In genomic region chr21:28521932-28522826, GRCh38 we compare ENCODE assay signal across 8 cellular contexts.
DNase-seq lines count a peak whose midpoint lies in the region; ATAC-seq, FAIRE-seq and TF ChIP-seq lines count a peak whose summit lies in the region.

No MANE protein-coding gene starts in this region.

- no peaks in the 10 kb centered on the region for H4K20me1 ChIP-seq in KMS-11 (ENCODE audit: insufficient read depth)

- no peak overlapping the region for H3K4me2 ChIP-seq in KMS-11

- H3K79me2 ChIP-seq in KMS-11 (ENCODE audit: insufficient read depth, low read depth): no peaks in the 10 kb centered on the region

- H3K27ac ChIP-seq in KMS-11: no peak overlapping the region
- H3K27ac ChIP-seq in naive thymus-derived CD4-positive, alpha-beta T cell (ENCODE audit: low read depth, low read length): no peak overlapping the region

- H3K27ac Mint-ChIP-seq in naive thymus-derived CD4-positive, alpha-beta T cell: no peak overlapping the region
- no peak overlapping the region for H3K27ac Mint-ChIP-seq in activated T-helper 2 cell treated with anti-CD3 and anti-CD28 coated beads, Interferon-gamma antibody, Interleukin-2, Interleukin-4, amounts not matched to agents 10 μg/mL and 5 μg/mL and 100 μg/mL, durations not matched to agents 14 hours and 24 hours and 36 hours

- H3K4me1 Mint-ChIP-seq in naive thymus-derived CD4-positive, alpha-beta T cell: peaks cover 0 to 5% (median 0%) of the 10 kb centered on the region in 7 donors
- H3K4me1 Mint-ChIP-seq in activated T-helper 2 cell treated with anti-CD3 and anti-CD28 coated beads, Interferon-gamma antibody, Interleukin-2, Interleukin-4, amounts not matched to agents 10 μg/mL and 5 μg/mL and 100 μg/mL, durations not matched to agents 14 hours and 24 hours and 36 hours (ENCODE audit: low read depth): no peaks in the 10 kb centered on the region

- intact Hi-C loops in naive thymus-derived CD4-positive, alpha-beta T cell (cut with micrococcal nuclease): no loop called here
- intact Hi-C loops in activated T-helper 2 cell treated with anti-CD3 and anti-CD28 coated beads, Interferon-gamma antibody, Interleukin-2, Interleukin-4, amounts not matched to agents 10 μg/mL and 5 μg/mL and 100 μg/mL, durations not matched to agents 14 hours and 24 hours and 36 hours (cut with micrococcal nuclease): no loop called here

- DNase-seq in dermis microvascular lymphatic vessel endothelial cell (ENCODE audit: low read depth in 2 of 2): peak; percentile 84 to 92
- DNase-seq in naive thymus-derived CD4-positive, alpha-beta T cell: no peak
- no peak for DNase-seq in activated T-helper 2 cell treated with anti-CD3 and anti-CD28 coated beads, Interferon-gamma antibody, Interleukin-2, Interleukin-4, amounts not matched to agents 10 μg/mL and 5 μg/mL and 100 μg/mL, durations not matched to agents 14 hours and 24 hours and 36 hours (ENCODE audit: low spot score)
- DNase-seq in NCI-H1694 (lab: John Stamatoyannopoulos, UW): no peak
- no peak for DNase-seq in NCI-H345 treated with DMSO at 0.1 percent for 48 hours (lab: John Stamatoyannopoulos, UW; ENCODE audit: unreplicated experiment)

- no peaks in the 10 kb centered on the region for H3K9me3 ChIP-seq in naive thymus-derived CD4-positive, alpha-beta T cell (ENCODE audit: control insufficient read depth in 2 of 3, low read length in 3 of 3)

- peak; percentile 54 for ATAC-seq in naive thymus-derived CD4-positive, alpha-beta T cell
- no peak for ATAC-seq in HG03457 (IDR thresholded peaks at IDR 0.05; ENCODE audit: unreplicated experiment)

- no peak overlapping the region for H3K4me3 Mint-ChIP-seq in naive thymus-derived CD4-positive, alpha-beta T cell
- H3K4me3 Mint-ChIP-seq in activated T-helper 2 cell treated with anti-CD3 and anti-CD28 coated beads, Interferon-gamma antibody, Interleukin-2, Interleukin-4, amounts not matched to agents 10 μg/mL and 5 μg/mL and 100 μg/mL, durations not matched to agents 14 hours and 24 hours and 36 hours (ENCODE audit: low read depth): no peak overlapping the region

- peaks cover 6% of the 10 kb centered on the region for H3K4me1 ChIP-seq in KMS-11 (ENCODE audit: low read depth, poor library complexity, severe bottlenecking)
- no peaks in the 10 kb centered on the region for H3K4me1 ChIP-seq in naive thymus-derived CD4-positive, alpha-beta T cell (ENCODE audit: control insufficient read depth in 2 of 2, insufficient read depth in 2 of 2, low read length in 2 of 2)

- TF ChIP-seq CTCF in KMS-11 (conservative IDR thresholded peaks at IDR 0.05; ENCODE audit: low read depth, low read length): peak; percentile 70

- H3K36me3 ChIP-seq in KMS-11 (ENCODE audit: insufficient read depth): no peaks in the 10 kb centered on the region
- no peaks in the 10 kb centered on the region for H3K36me3 ChIP-seq in naive thymus-derived CD4-positive, alpha-beta T cell (ENCODE audit: control insufficient read depth in 2 of 3, insufficient read depth in 3 of 3, low read length in 3 of 3)

- H3K36me3 Mint-ChIP-seq in naive thymus-derived CD4-positive, alpha-beta T cell: no peaks in the 10 kb centered on the region
- H3K36me3 Mint-ChIP-seq in activated T-helper 2 cell treated with anti-CD3 and anti-CD28 coated beads, Interferon-gamma antibody, Interleukin-2, Interleukin-4, amounts not matched to agents 10 μg/mL and 5 μg/mL and 100 μg/mL, durations not matched to agents 14 hours and 24 hours and 36 hours (ENCODE audit: low read depth): no peaks in the 10 kb centered on the region

- H3K27me3 Mint-ChIP-seq in naive thymus-derived CD4-positive, alpha-beta T cell: peaks cover 0 to 9% (median 2%) of the 10 kb centered on the region in 5 donors
- peaks cover 4% of the 10 kb centered on the region for H3K27me3 Mint-ChIP-seq in activated T-helper 2 cell treated with anti-CD3 and anti-CD28 coated beads, Interferon-gamma antibody, Interleukin-2, Interleukin-4, amounts not matched to agents 10 μg/mL and 5 μg/mL and 100 μg/mL, durations not matched to agents 14 hours and 24 hours and 36 hours (ENCODE audit: low read depth)

- no peak overlapping the region for H3K9ac ChIP-seq in KMS-11

- no peak overlapping the region for H3K4me3 ChIP-seq in KMS-11 (IDR thresholded peaks at IDR 0.05; ENCODE audit: insufficient read depth, low read depth, low read length)
- no peak overlapping the region for H3K4me3 ChIP-seq in naive thymus-derived CD4-positive, alpha-beta T cell (ENCODE audit: low read length)

- POLR2A ChIA-PET in naive thymus-derived CD4-positive, alpha-beta T cell (lab: Charles Lee): no interaction called here

- no peaks in the 10 kb centered on the region for H3K27me3 ChIP-seq in KMS-11 (ENCODE audit: insufficient read depth, low read depth)
- no peaks in the 10 kb centered on the region for H3K27me3 ChIP-seq in naive thymus-derived CD4-positive, alpha-beta T cell (ENCODE audit: control insufficient read depth in 2 of 2, insufficient read depth in 2 of 2, low read length in 2 of 2)

- H2AFZ ChIP-seq in KMS-11 (ENCODE audit: low read depth): no peak overlapping the region

- peak; percentile 25 for FAIRE-seq in G401.6 (lab: Jason Lieb, UNC)

- H3K9me3 Mint-ChIP-seq in naive thymus-derived CD4-positive, alpha-beta T cell: no peaks in the 10 kb centered on the region
- no peaks in the 10 kb centered on the region for H3K9me3 Mint-ChIP-seq in activated T-helper 2 cell treated with anti-CD3 and anti-CD28 coated beads, Interferon-gamma antibody, Interleukin-2, Interleukin-4, amounts not matched to agents 10 μg/mL and 5 μg/mL and 100 μg/mL, durations not matched to agents 14 hours and 24 hours and 36 hours

- CTCF ChIA-PET in naive thymus-derived CD4-positive, alpha-beta T cell (lab: Charles Lee): interaction anchor here (1.5 kb wide), 1 partner anchor 223 kb away, joined by 9 read pairs; no protein-coding TSS in a partner anchor

Comparison
In these comparisons a context has a peak if more than half of its experiments do, and no peak if none do; other contexts are left out.
1. DNase-seq: peak in dermis microvascular lymphatic vessel endothelial cell (2 of 2); none in naive thymus-derived CD4-positive, alpha-beta T cell (0 of 9), activated T-helper 2 cell treated with anti-CD3 and anti-CD28 coated beads, Interferon-gamma antibody, Interleukin-2, Interleukin-4, amounts not matched to agents 10 μg/mL and 5 μg/mL and 100 μg/mL, durations not matched to agents 14 hours and 24 hours and 36 hours (single experiment), NCI-H1694 (single experiment) and NCI-H345 treated with DMSO at 0.1 percent for 48 hours (single experiment).